ENCODE assay signal across 19 cellular contexts in the genomic region with DNA sequence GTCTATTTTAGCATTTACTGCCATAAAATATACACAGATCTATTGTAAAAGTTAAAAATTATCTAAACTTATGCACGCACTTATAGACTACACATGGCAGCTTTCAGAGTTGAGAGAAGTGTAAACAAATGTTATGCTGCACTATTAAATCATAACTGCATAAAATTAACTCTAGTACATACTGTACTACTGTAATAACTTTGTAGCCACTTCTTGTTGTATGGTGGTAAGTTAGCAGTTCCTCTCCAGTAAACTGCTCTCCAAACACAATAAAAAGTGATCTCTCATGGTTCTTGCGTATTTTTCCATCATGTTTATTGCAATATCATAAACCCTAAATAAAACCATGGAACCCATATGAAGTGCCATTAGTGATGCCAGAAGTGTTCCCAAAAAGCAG. TPM values are rescaled to one million over a fixed set of nuclear protein-coding genes. Genes with fewer than 3 reads are reported as not detected.
DNase-seq lines count a peak whose midpoint lies in the region; ATAC-seq and TF ChIP-seq lines count a peak whose summit lies in the region.
"Had no signal": no experiment of that assay in that cellular context is flagged by ENCODE, and none has a peak within 500 bp of the region (broad histone marks: within the 10 kb centered on the region; RNA-seq: fewer than 3 reads in every experiment).

No MANE protein-coding gene starts in this region.

- peaks cover 0 to 28% (median 17%) of the 10 kb centered on the region in 4 donors for H3K4me1 ChIP-seq in transverse colon
- H3K4me1 ChIP-seq: BLaER1, Caco-2 had no signal

- 55 to 62% methylated on average over 2 of the region's 2 CpGs for WGBS in transverse colon (ENCODE audit: low coverage in 1 of 2), 2 donors

- H3K4me3 ChIP-seq in LNCaP clone FGC (ENCODE audit: low read depth, low read length) (no peak overlapping the region), transverse colon (no peak overlapping the region), brain microvascular endothelial cell (ENCODE audit: low read depth, low read length) (no peak overlapping the region)
- H3K4me3 ChIP-seq: BLaER1, GM12878, GM23248 had no signal

- no peak for TF ChIP-seq POLR2A in transverse colon (IDR thresholded peaks at IDR 0.05)

- TF ChIP-seq EP300 in transverse colon (IDR thresholded peaks at IDR 0.05; ENCODE audit: low read depth) = no peak

- intact Hi-C loops in left colon (cut with DNase I, micrococcal nuclease) (no loop called here), transverse colon (cut with DNase I; ENCODE audit: low total_unique reads) (no loop called here)

- no peaks in the 10 kb centered on the region for H3K27me3 ChIP-seq in transverse colon
- H3K27me3 ChIP-seq in brain microvascular endothelial cell (replicated peaks) = no peaks in the 10 kb centered on the region
- H3K27me3 ChIP-seq: BLaER1 had no signal

- H3K9me3 ChIP-seq in transverse colon = no peaks in the 10 kb centered on the region
- H3K9me3 ChIP-seq: BLaER1, Caco-2 had no signal

- in situ Hi-C loops in transverse colon (cut with MboI; ENCODE audit: low pct_ligation_motif_present in 1 of 4, low pct_unique_long_range_greater_than_20kb in 1 of 4, low sequenced_read_pairs in 3 of 4) = loop anchor here in 1 of 4 donors (25.0 kb wide), 1 partner anchor 178 kb away; a partner anchor contains a TSS
- in situ Hi-C loops in brain microvascular endothelial cell (cut with HindIII; ENCODE audit: low pct_ligation_motif_present, low sequenced_read_pairs) = no loop called here

- ATAC-seq in left colon = peak; percentile 93
- ATAC-seq: CD8-positive, alpha-beta T cell; GM12878; HCT116 had no signal

- DNase-seq in LNCaP clone FGC (ENCODE audit: low read depth) (peak; percentile 52), left colon (no peak), transverse colon (no peak), AG08396 (ENCODE audit: low spot score) (no peak), brain microvascular endothelial cell (no peak)
- DNase-seq in activated effector memory CD4-positive, alpha-beta T cell treated with Interleukin-2 at 50 U/mL for 16 hours = no peak
- DNase-seq: Caco-2; CD4-positive, CD25-positive, alpha-beta regulatory T cell; CD8-positive, alpha-beta T cell; DMS153; DND-41; GM23248; H7; HFFc6 had no signal

- H3K27ac ChIP-seq in VCaP (0 out of 2 replicates have a peak overlapping the region, but pooled peaks have one; percentile 4), transverse colon (peak overlapping the region; percentile 2 to 71 (median 55)), brain microvascular endothelial cell (no peak overlapping the region)
- H3K27ac ChIP-seq: BLaER1, C4-2B, GM23248 had no signal

- H3K36me3 ChIP-seq in transverse colon = no peaks in the 10 kb centered on the region
- H3K36me3 ChIP-seq in brain microvascular endothelial cell (replicated peaks) = no peaks in the 10 kb centered on the region
- H3K36me3 ChIP-seq: BLaER1 had no signal

- TF ChIP-seq CTCF in LNCaP clone FGC (IDR thresholded peaks at IDR 0.05; ENCODE audit: control insufficient read depth, extremely low read depth, insufficient read depth) (no peak), VCaP (conservative IDR thresholded peaks at IDR 0.05) (no peak), transverse colon (IDR thresholded peaks at IDR 0.05) (no peak), brain microvascular endothelial cell (IDR thresholded peaks at IDR 0.05; ENCODE audit: low read depth, low read length, missing control alignments) (no peak)

RNA-seq across cellular contexts. Expression of a gene that starts 9.6 kb away (rescaled TPM):
- 10 to 100 TPM; 76.1 to 98.5 TPM for total RNA-seq in left colon
- 100 to 1,000 TPM in 1 of 4 donors, 10 to 100 TPM in 3; 26.9 to 119 (median 52.5) TPM for total RNA-seq in transverse colon
